ENCODE assay signal across 32 cellular contexts in the genomic region with DNA sequence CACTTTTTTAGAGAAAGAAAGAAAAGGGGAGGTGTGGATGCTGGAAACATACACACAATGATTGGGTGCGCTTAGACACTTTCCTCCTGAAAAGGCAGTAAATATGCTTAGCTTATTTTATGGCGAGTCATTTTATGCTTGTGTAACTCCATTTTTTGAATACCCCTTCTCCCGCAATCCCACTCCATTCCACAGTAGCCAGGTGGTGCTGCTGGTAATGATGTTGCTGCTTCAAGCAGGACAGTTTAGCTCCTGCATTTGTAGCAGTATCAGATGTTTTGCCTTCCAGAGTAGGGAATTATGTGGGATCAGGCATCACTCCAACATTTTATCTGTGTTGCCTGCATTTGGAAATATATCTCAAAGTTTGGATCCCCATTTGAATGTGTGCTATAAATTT.
"Had no signal": no experiment of that assay in that cellular context is flagged by ENCODE, and none has a peak within 500 bp of the region (broad histone marks: within the 10 kb centered on the region; RNA-seq: fewer than 3 reads in every experiment).

No MANE protein-coding gene starts in this region.

- H3K9me3 Mint-ChIP-seq: activated CD4-positive, alpha-beta memory T cell treated with anti-CD3 and anti-CD28 coated beads, Interleukin-2, amount 10 ng/mL, durations not matched to agents 7 days and 5 days had no signal

- H3K79me2 ChIP-seq: hepatocyte had no signal

- H3K27ac Mint-ChIP-seq: activated CD4-positive, alpha-beta memory T cell treated with anti-CD3 and anti-CD28 coated beads, Interleukin-2, amount 10 ng/mL, durations not matched to agents 7 days and 5 days; activated CD4-positive, alpha-beta T cell treated with anti-CD3 and anti-CD28 coated beads, Interleukin-2, amount 10 ng/mL, durations not matched to agents 7 days and 5 days; activated naive CD8-positive, alpha-beta T cell; activated T-helper 17 cell treated with anti-CD3 and anti-CD28 coated beads, Interleukin-2, amount 50 U/mL, for 72 hours; effector memory CD8-positive, alpha-beta T cell had no signal

- H3K4me1 Mint-ChIP-seq: activated CD4-positive, alpha-beta memory T cell treated with anti-CD3 and anti-CD28 coated beads, Interleukin-2, amount 10 ng/mL, durations not matched to agents 7 days and 5 days; activated CD4-positive, alpha-beta T cell treated with anti-CD3 and anti-CD28 coated beads, Interleukin-2, amount 10 ng/mL, durations not matched to agents 7 days and 5 days; activated T-helper 17 cell treated with anti-CD3 and anti-CD28 coated beads, Interleukin-2, amount 50 U/mL, for 72 hours had no signal

- H3K36me3 ChIP-seq: esophagus squamous epithelium, gastroesophageal sphincter, heart right ventricle had no signal

- FAIRE-seq: colon, endometrium, endothelial cell of umbilical vein had no signal

- H3K27me3 Mint-ChIP-seq: activated CD4-positive, alpha-beta memory T cell treated with anti-CD3 and anti-CD28 coated beads, Interleukin-2, amount 10 ng/mL, durations not matched to agents 7 days and 5 days; activated CD4-positive, alpha-beta T cell treated with anti-CD3 and anti-CD28 coated beads, Interleukin-2, amount 10 ng/mL, durations not matched to agents 7 days and 5 days; activated naive CD8-positive, alpha-beta T cell; activated T-helper 17 cell treated with anti-CD3 and anti-CD28 coated beads, Interleukin-2, amount 50 U/mL, for 72 hours; effector memory CD8-positive, alpha-beta T cell had no signal

- DNase-seq: activated CD4-positive, alpha-beta memory T cell treated with anti-CD3 and anti-CD28 coated beads, Interleukin-2, amount 10 ng/mL, durations not matched to agents 7 days and 5 days; activated CD4-positive, alpha-beta T cell treated with anti-CD3 and anti-CD28 coated beads for 1 hour; activated CD4-positive, alpha-beta T cell treated with anti-CD3 and anti-CD28 coated beads for 4 hours; activated CD4-positive, alpha-beta T cell treated with anti-CD3 and anti-CD28 coated beads, Interleukin-2, amount 10 ng/mL, durations not matched to agents 7 days and 5 days; activated CD4-positive, alpha-beta T cell treated with anti-CD3 and anti-CD28 coated beads, Interleukin-2, amount 50 U/mL, for 4 hours; activated CD8-positive, alpha-beta memory T cell treated with anti-CD3 and anti-CD28 coated beads, Interleukin-2, amount 50 U/mL, for 48 hours; activated effector memory CD4-positive, alpha-beta T cell treated with Interleukin-2 at 50 U/mL for 16 hours; activated gamma-delta T cell treated with Interleukin-2 at 50 U/mL for 16 hours; activated naive CD4-positive, alpha-beta T cell treated with anti-CD3 and anti-CD28 coated beads, Interleukin-2, amount 50 U/mL, for 16 hours; activated naive CD4-positive, alpha-beta T cell treated with Interleukin-2 at 50 U/mL for 16 hours; activated T-cell treated with anti-CD3 and anti-CD28 coated beads for 4 hours; activated T-cell treated with anti-CD3 and anti-CD28 coated beads, Interleukin-2, amount 50 U/mL, for 4 hours; amygdala; aorta; body of pancreas; caudate nucleus; cortex of kidney; dermis blood vessel endothelial cell; effector CD4-positive, alpha-beta T cell; effector memory CD8-positive, alpha-beta T cell; esophagus squamous epithelium; foreskin melanocyte; heart right ventricle; T-helper 2 cell had no signal

- H3K4me3 ChIP-seq: body of pancreas, esophagus squamous epithelium, gastroesophageal sphincter, heart right ventricle, hepatocyte had no signal

- H3K4me2 ChIP-seq: hepatocyte had no signal

- H3K27ac ChIP-seq: body of pancreas, epithelial cell of prostate, esophagus squamous epithelium, gastroesophageal sphincter, heart right ventricle, hepatocyte had no signal

- H3K4me3 Mint-ChIP-seq: activated CD4-positive, alpha-beta memory T cell treated with anti-CD3 and anti-CD28 coated beads, Interleukin-2, amount 10 ng/mL, durations not matched to agents 7 days and 5 days; activated CD4-positive, alpha-beta T cell treated with anti-CD3 and anti-CD28 coated beads, Interleukin-2, amount 10 ng/mL, durations not matched to agents 7 days and 5 days; activated naive CD8-positive, alpha-beta T cell; activated T-cell treated with anti-CD3 and anti-CD28 coated beads, Interleukin-2, amount 50 U/mL, for 4 hours; activated T-helper 17 cell treated with anti-CD3 and anti-CD28 coated beads, Interleukin-2, amount 50 U/mL, for 72 hours; effector memory CD8-positive, alpha-beta T cell had no signal

- H2AFZ ChIP-seq: hepatocyte had no signal

- H3K27me3 ChIP-seq: body of pancreas, esophagus squamous epithelium, gastroesophageal sphincter, heart right ventricle, hepatocyte had no signal

- H3K4me1 ChIP-seq: body of pancreas, esophagus squamous epithelium, gastroesophageal sphincter, heart right ventricle had no signal
